8 cellular contexts compared by ENCODE assay signal in the genomic region with DNA sequence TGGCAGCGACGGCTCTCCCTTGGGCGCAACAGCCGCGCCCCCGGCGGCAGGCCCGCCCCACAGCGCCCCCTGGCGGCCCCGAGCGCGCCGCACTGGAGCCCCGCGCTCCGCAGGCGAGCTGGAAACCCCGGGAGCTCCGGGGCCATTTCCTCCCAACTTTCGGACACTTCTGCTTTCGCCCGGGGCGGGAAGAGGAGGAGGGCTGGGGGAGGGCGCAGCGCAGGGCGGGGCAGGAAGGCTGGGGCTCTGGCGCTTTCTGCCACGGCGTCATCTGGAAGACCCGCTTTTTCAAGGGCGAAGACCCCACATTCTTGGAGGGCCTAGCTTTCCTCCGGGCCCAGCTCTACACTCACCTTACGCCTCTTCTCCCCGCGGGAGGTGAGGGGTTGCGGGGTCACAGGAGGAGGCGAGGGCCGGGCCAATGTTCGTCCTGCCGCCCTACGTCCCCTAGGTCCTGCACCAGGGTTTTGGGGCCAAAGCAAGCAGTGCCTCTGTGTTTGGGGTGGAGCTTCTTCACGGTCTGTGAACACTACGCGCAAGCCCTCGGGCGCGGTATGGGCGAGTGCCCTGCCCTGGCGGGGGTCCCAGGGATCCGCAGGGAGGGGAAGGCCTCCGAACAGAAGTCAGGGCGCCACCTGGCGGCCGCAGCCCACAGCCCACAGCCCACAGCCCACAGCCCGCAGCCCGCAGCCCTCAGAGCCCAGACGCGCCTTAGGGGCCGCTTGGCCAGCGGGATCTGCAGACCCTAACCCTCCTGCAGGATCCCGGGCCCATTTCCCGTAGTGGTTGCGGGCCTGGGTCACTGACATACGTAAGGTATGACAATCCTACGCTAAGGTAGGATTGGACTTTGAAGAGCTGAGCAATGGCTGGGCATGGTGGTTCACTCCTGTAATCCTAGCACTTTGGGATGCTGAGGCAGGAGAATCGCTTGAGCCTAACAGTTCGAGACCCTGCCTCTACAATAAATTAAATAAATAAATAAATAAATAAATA. TPM values are rescaled to one million over a fixed set of nuclear protein-coding genes. Genes with fewer than 3 reads are reported as not detected.
DNase-seq lines count a peak whose midpoint lies in the region; ATAC-seq and TF ChIP-seq lines count a peak whose summit lies in the region.

No MANE protein-coding gene starts in this region.

- TF ChIP-seq EP300 in neural cell (conservative IDR thresholded peaks at IDR 0.05; ENCODE audit: poor library complexity, severe bottlenecking), result no peak

- H3K27ac ChIP-seq in RWPE2 (ENCODE audit: poor library complexity, severe bottlenecking) (peak overlapping the region; percentile 60), neural cell (ENCODE audit: low read length) (no peak overlapping the region)

- H3F3A ChIP-seq in neural cell (ENCODE audit: insufficient read depth, low read length, poor library complexity, severe bottlenecking), result no peaks in the 10 kb centered on the region

- peak overlapping the region; percentile 73 for H2AFZ ChIP-seq in neural cell (ENCODE audit: low read depth, low read length)

- H3K4me3 ChIP-seq in RWPE2 (ENCODE audit: severe bottlenecking), result peak overlapping the region; percentile 45
- peak overlapping the region; percentile 90 for H3K4me3 ChIP-seq in neural cell (ENCODE audit: low read length)

- H3K4me1 Mint-ChIP-seq in stimulated activated naive CD8-positive, alpha-beta T cell treated with anti-CD3 and anti-CD28 coated beads, Interleukin-15, amount 100 ng/mL, for 72 hours, result peaks cover 7% of the 10 kb centered on the region

- H3K4me2 ChIP-seq in neural cell (ENCODE audit: low read length), result peak overlapping the region; percentile 93

- H4K20me1 ChIP-seq in neural cell (ENCODE audit: insufficient read depth), result no peaks in the 10 kb centered on the region

- H3K27me3 ChIP-seq in RWPE2 (ENCODE audit: insufficient read depth, poor library complexity, severe bottlenecking) (no peaks in the 10 kb centered on the region), neural cell (ENCODE audit: insufficient read depth, low read depth, low read length) (no peaks in the 10 kb centered on the region)

- H3K9me3 ChIP-seq in RWPE2 (ENCODE audit: severe bottlenecking) (no peaks in the 10 kb centered on the region), neural cell (ENCODE audit: low read length) (no peaks in the 10 kb centered on the region)

- no peaks in the 10 kb centered on the region for H3K36me3 ChIP-seq in RWPE2 (ENCODE audit: low read depth)
- no peaks in the 10 kb centered on the region for H3K36me3 ChIP-seq in neural cell (ENCODE audit: insufficient read depth, low read length)

- H3K9me3 Mint-ChIP-seq in stimulated activated naive CD8-positive, alpha-beta T cell treated with anti-CD3 and anti-CD28 coated beads, Interleukin-15, amount 100 ng/mL, for 72 hours, result no peaks in the 10 kb centered on the region

- DNase-seq in EL, result peak; percentile 92
- DNase-seq in H4 (ENCODE audit: low spot score), result peak; percentile 89
- peak; percentile 84 for DNase-seq in RWPE2 (ENCODE audit: low spot score)
- peak; percentile 92 for DNase-seq in activated effector memory CD4-positive, alpha-beta T cell treated with anti-CD3 and anti-CD28 coated beads, Interleukin-2, amount 50 U/mL, for 16 hours
- DNase-seq in fibroblast of the conjunctiva (ENCODE audit: low read depth), result peak; percentile 93
- peak; percentile 89 to 91 for DNase-seq in stimulated activated naive CD8-positive, alpha-beta T cell treated with anti-CD3 and anti-CD28 coated beads, Interleukin-15, amount 100 ng/mL, for 72 hours

- H3K79me2 ChIP-seq in neural cell (replicated peaks; ENCODE audit: insufficient read depth, low read length), result no peaks in the 10 kb centered on the region

- TF ChIP-seq CTCF in LNCAP (IDR thresholded peaks at IDR 0.05), result peak; percentile 82
- peak; percentile 97 for TF ChIP-seq CTCF in RWPE2 (IDR thresholded peaks at IDR 0.05; ENCODE audit: poor library complexity, severe bottlenecking)
- TF ChIP-seq CTCF in neural cell (IDR thresholded peaks at IDR 0.05; ENCODE audit: poor library complexity, severe bottlenecking), result peak; percentile 80

- peak overlapping the region; percentile 87 to 93 for H3K4me3 Mint-ChIP-seq in stimulated activated naive CD8-positive, alpha-beta T cell treated with anti-CD3 and anti-CD28 coated beads, Interleukin-15, amount 100 ng/mL, for 72 hours

- no peaks in the 10 kb centered on the region for H3K9me2 ChIP-seq in neural cell (ENCODE audit: insufficient read depth, low read length)

- TF ChIP-seq RAD21 in neural cell (conservative IDR thresholded peaks at IDR 0.05), result peak; percentile 75

- peak overlapping the region; percentile 87 to 91 for H3K27ac Mint-ChIP-seq in stimulated activated naive CD8-positive, alpha-beta T cell treated with anti-CD3 and anti-CD28 coated beads, Interleukin-15, amount 100 ng/mL, for 72 hours

- peak; percentile 89 for ATAC-seq in RWPE2 (ENCODE audit: low read depth)
- ATAC-seq in stimulated activated naive CD8-positive, alpha-beta T cell treated with anti-CD3 and anti-CD28 coated beads, Interleukin-15, amount 100 ng/mL, for 72 hours, result peak; percentile 94

- H3K9ac ChIP-seq in neural cell (ENCODE audit: low read length), result peak overlapping the region; percentile 60

- peaks cover 23% of the 10 kb centered on the region for H3K27me3 Mint-ChIP-seq in stimulated activated naive CD8-positive, alpha-beta T cell treated with anti-CD3 and anti-CD28 coated beads, Interleukin-15, amount 100 ng/mL, for 72 hours

- peaks cover 8% of the 10 kb centered on the region for H3K4me1 ChIP-seq in RWPE2 (ENCODE audit: insufficient read depth, poor library complexity, severe bottlenecking)

TF ChIP-seq in neural cell, 6 proteins besides CTCF, POLR2A, EP300 and RAD21:
- TF ChIP-seq REST (IDR thresholded peaks at IDR 0.05; ENCODE audit: borderline replicate concordance) (no peak), MXI1 (conservative IDR thresholded peaks at IDR 0.05; ENCODE audit: poor library complexity, severe bottlenecking) (peak; percentile 14), TAF1 (IDR thresholded peaks at IDR 0.05; ENCODE audit: low read depth) (no peak), SMC3 (conservative IDR thresholded peaks at IDR 0.05; ENCODE audit: poor library complexity) (peak; percentile 92), EZH2 (IDR thresholded peaks at IDR 0.05; ENCODE audit: borderline replicate concordance, insufficient read depth, low read length, poor library complexity, severe bottlenecking) (no peak), POLR2AphosphoS5 (IDR thresholded peaks at IDR 0.05) (no peak)

RNA-seq across cellular contexts. Expression of gene FOXL2, which starts 31.1 kb away (rescaled TPM):
- 0.06 and 0.14 TPM in 2 replicates for total RNA-seq in H4 (2014; rRNA removed; shearing (Covaris generic))
- polyA plus RNA-seq in neural cell, result not detected in 2 replicates
- polyA minus RNA-seq in neural cell, result not detected in 2 replicates

RNA-seq across cellular contexts. Expression of gene FOXL2NB, which starts 31.2 kb away (rescaled TPM):
- 1.9 and 3.4 TPM in 2 replicates for total RNA-seq in H4 (2014; rRNA removed; shearing (Covaris generic))
- polyA plus RNA-seq in neural cell, result not detected in 2 replicates
- polyA minus RNA-seq in neural cell, result not detected in 2 replicates
